Comparison of ENCODE assay signal across 10 cellular contexts in the genomic region with DNA sequence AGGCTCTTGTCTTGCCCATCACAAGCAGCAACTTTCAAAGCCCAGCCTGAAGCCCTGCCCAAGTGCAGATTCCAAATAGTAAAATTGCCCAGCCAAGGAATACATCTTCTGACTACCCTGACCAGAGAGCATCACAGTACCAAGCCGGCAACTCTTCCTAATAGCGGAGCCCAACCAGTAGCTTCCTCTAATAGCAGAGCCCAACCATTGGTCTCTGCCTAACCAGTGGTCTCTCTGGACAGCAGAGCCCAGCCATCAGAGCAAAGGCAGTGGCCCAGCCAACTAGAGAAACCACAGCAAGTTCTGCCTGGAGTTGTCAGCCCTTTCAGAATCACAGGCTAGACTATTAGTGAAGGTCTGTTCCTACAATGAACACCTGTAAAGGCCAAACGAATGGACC.
A peak's percentile ranks its signal among the peaks of the same experiment; 100 is the strongest.
DNase-seq lines count a peak whose midpoint lies in the region; ATAC-seq, FAIRE-seq and TF ChIP-seq lines count a peak whose summit lies in the region.
"Had no signal": no experiment of that assay in that cellular context is flagged by ENCODE, and none has a peak within 500 bp of the region (broad histone marks: within the 10 kb centered on the region; RNA-seq: fewer than 3 reads in every experiment).

No MANE protein-coding gene starts in this region.

- ATAC-seq in gastroesophageal sphincter (peak; percentile 77), pancreas (peak in 3 of 4 donors; percentile 81 to 91 (median 83)), HG03442 (IDR thresholded peaks at IDR 0.05; ENCODE audit: unreplicated experiment) (no peak)

- H3K4me1 Mint-ChIP-seq in activated naive CD4-positive, alpha-beta T cell treated with anti-CD3 and anti-CD28 coated beads, Interleukin-2, amount 10 ng/mL, durations not matched to agents 7 days and 5 days: no peaks in the 10 kb centered on the region

- H3K27ac ChIP-seq in gastroesophageal sphincter (no peak overlapping the region), pancreas (no peak overlapping the region)

- 21 to 40% methylated on average over 1 to 2 of the region's 3 CpGs for WGBS in gastroesophageal sphincter (ENCODE audit: low coverage in 1 of 2), 2 donors
- WGBS in pancreas, 2 donors: 31 to 36% methylated on average over 3 of the region's 3 CpGs

- H3K27me3 ChIP-seq in gastroesophageal sphincter (no peaks in the 10 kb centered on the region), pancreas (no peaks in the 10 kb centered on the region)

- no peak overlapping the region for H3K4me3 Mint-ChIP-seq in activated naive CD4-positive, alpha-beta T cell treated with anti-CD3 and anti-CD28 coated beads, Interleukin-2, amount 10 ng/mL, durations not matched to agents 7 days and 5 days

- no peak overlapping the region for H3K27ac Mint-ChIP-seq in activated naive CD4-positive, alpha-beta T cell treated with anti-CD3 and anti-CD28 coated beads, Interleukin-2, amount 10 ng/mL, durations not matched to agents 7 days and 5 days

- TF ChIP-seq EP300 in gastroesophageal sphincter (IDR thresholded peaks at IDR 0.05): no peak

- H3K36me3 ChIP-seq in gastroesophageal sphincter (no peaks in the 10 kb centered on the region), pancreas (no peaks in the 10 kb centered on the region)

- no peak for FAIRE-seq in pancreas (lab: Jason Lieb, UNC)

- TF ChIP-seq POLR2A in gastroesophageal sphincter (IDR thresholded peaks at IDR 0.05): no peak

- no peaks in the 10 kb centered on the region for H3K27me3 Mint-ChIP-seq in activated naive CD4-positive, alpha-beta T cell treated with anti-CD3 and anti-CD28 coated beads, Interleukin-2, amount 10 ng/mL, durations not matched to agents 7 days and 5 days

- CTCF ChIA-PET in activated naive CD4-positive, alpha-beta T cell treated with anti-CD3 and anti-CD28 coated beads, Interleukin-2, amount 10 ng/mL, durations not matched to agents 7 days and 5 days (lab: Charles Lee): no interaction called here

- no peaks in the 10 kb centered on the region for H3K9me3 ChIP-seq in gastroesophageal sphincter
- no peaks in the 10 kb centered on the region for H3K9me3 ChIP-seq in pancreas

- DNase-seq in ELR (ENCODE audit: low read depth) (peak; percentile 30), OCI-M1 (lab: John Stamatoyannopoulos, UW) (peak; percentile 52), pancreas (peak in 3 of 6 donors; percentile 19 to 32 (median 25)), activated gamma-delta T cell (lab: John Stamatoyannopoulos, UW) (no peak)
- no peak for DNase-seq in activated naive CD4-positive, alpha-beta T cell treated with anti-CD3 and anti-CD28 coated beads, Interleukin-2, amount 10 ng/mL, durations not matched to agents 7 days and 5 days
- DNase-seq in activated T-cell treated with anti-CD3 and anti-CD28 coated beads, Interleukin-2, amount 50 U/mL, for 1 hour: no peak
- DNase-seq: retina had no signal

- H3K4me1 ChIP-seq in gastroesophageal sphincter (peaks cover 0 to 19% (median 0%) of the 10 kb centered on the region in 3 donors), pancreas (no peaks in the 10 kb centered on the region)

- TF ChIP-seq CTCF in gastroesophageal sphincter (IDR thresholded peaks at IDR 0.05) (no peak), pancreas (IDR thresholded peaks at IDR 0.05) (no peak)

- no peaks in the 10 kb centered on the region for H3K9me3 Mint-ChIP-seq in activated naive CD4-positive, alpha-beta T cell treated with anti-CD3 and anti-CD28 coated beads, Interleukin-2, amount 10 ng/mL, durations not matched to agents 7 days and 5 days

- intact Hi-C loops in pancreas (cut with DNase I): loop anchor here in 2 of 3 donors (10.0 kb wide), 2 partner anchors 521 to 531 kb away; no protein-coding TSS in a partner anchor

- H3K36me3 Mint-ChIP-seq in activated naive CD4-positive, alpha-beta T cell treated with anti-CD3 and anti-CD28 coated beads, Interleukin-2, amount 10 ng/mL, durations not matched to agents 7 days and 5 days: no peaks in the 10 kb centered on the region

- H3K4me3 ChIP-seq in gastroesophageal sphincter (no peak overlapping the region), pancreas (no peak overlapping the region)
- H3K4me3 ChIP-seq: coronary artery had no signal

Comparison
In these comparisons a context has a peak if more than half of its experiments do, and no peak if none do; other contexts are left out.
1. DNase-seq: peak in ELR (single experiment) and OCI-M1 (single experiment); none in activated naive CD4-positive, alpha-beta T cell treated with anti-CD3 and anti-CD28 coated beads, Interleukin-2, amount 10 ng/mL, durations not matched to agents 7 days and 5 days (single experiment), activated T-cell treated with anti-CD3 and anti-CD28 coated beads, Interleukin-2, amount 50 U/mL, for 1 hour (single experiment) and activated gamma-delta T cell (single experiment).